ENCODE assay signal across 18 cellular contexts in genomic region chr3:64105816-64106215, GRCh38.
DNase-seq lines count a peak whose midpoint lies in the region; ATAC-seq and TF ChIP-seq lines count a peak whose summit lies in the region.
"Had no signal": no experiment of that assay in that cellular context is flagged by ENCODE, and none has a peak within 500 bp of the region (broad histone marks: within the 10 kb centered on the region; RNA-seq: fewer than 3 reads in every experiment).

No MANE protein-coding gene starts in this region.

- H3K4me1 ChIP-seq in mammary epithelial cell (ENCODE audit: insufficient read depth, low read length) (peaks cover 41% of the 10 kb centered on the region), breast epithelium (no peaks in the 10 kb centered on the region), foreskin keratinocyte (peaks cover 25% of the 10 kb centered on the region)
- H3K4me1 ChIP-seq: BLaER1 had no signal

- H3K36me3 ChIP-seq in mammary epithelial cell (ENCODE audit: insufficient read depth, low read length) (no peaks in the 10 kb centered on the region), breast epithelium (no peaks in the 10 kb centered on the region)
- H3K36me3 ChIP-seq: BLaER1, HAP-1 had no signal

- H2AFZ ChIP-seq in mammary epithelial cell (ENCODE audit: low read depth, low read length): no peak overlapping the region

- intact Hi-C loops in mammary epithelial cell (cut with micrococcal nuclease) (no loop called here), breast epithelium (cut with DNase I; ENCODE audit: low total_unique reads) (no loop called here)

- no peaks in the 10 kb centered on the region for H3K9me3 ChIP-seq in mammary epithelial cell (replicated peaks; ENCODE audit: insufficient read depth, low read length)
- no peaks in the 10 kb centered on the region for H3K9me3 ChIP-seq in breast epithelium
- H3K9me3 ChIP-seq: BLaER1, HAP-1 had no signal

- H3K36me3 Mint-ChIP-seq in stimulated activated memory B cell treated with anti-CD40 and anti-IgM and Interleukin-4, amounts not matched to agents 10 μg/mL and 1 μg/mL and 100 μg/mL, for 72 hours: no peaks in the 10 kb centered on the region
- H3K36me3 Mint-ChIP-seq: CD8-positive, alpha-beta memory T cell had no signal

- dilution Hi-C loops in mammary epithelial cell (cut with HindIII; ENCODE audit: low sequenced_read_pairs): no loop called here

- no peak overlapping the region for H3K4me3 Mint-ChIP-seq in stimulated activated memory B cell treated with anti-CD40 and anti-IgM and Interleukin-4, amounts not matched to agents 10 μg/mL and 1 μg/mL and 100 μg/mL, for 72 hours
- H3K4me3 Mint-ChIP-seq: CD8-positive, alpha-beta memory T cell had no signal

- peak; percentile 67 for DNase-seq in mammary epithelial cell
- DNase-seq in breast epithelium (ENCODE audit: low spot score in 2 of 2): no peak
- DNase-seq in RPMI7951 (ENCODE audit: low read depth): peak; percentile 9
- peak; percentile 50 to 67 for DNase-seq in foreskin keratinocyte
- no peak for DNase-seq in caudate nucleus (lab: John Stamatoyannopoulos, UW)
- DNase-seq in NCI-H187 (lab: John Stamatoyannopoulos, UW): no peak
- DNase-seq: CD8-positive, alpha-beta memory T cell; Karpas-422; MM.1S; NCI-H1105; NCI-H1930; NCI-H2171 had no signal

- no peak overlapping the region for H3K4me3 ChIP-seq in mammary epithelial cell (replicated peaks in 1 of 3; ENCODE audit: insufficient read depth in 1 of 3, low read depth in 2 of 3, low read length in 3 of 3)
- no peak overlapping the region for H3K4me3 ChIP-seq in breast epithelium
- H3K4me3 ChIP-seq: BLaER1, HAP-1 had no signal

- peak overlapping the region; percentile 27 for H3K27ac Mint-ChIP-seq in stimulated activated memory B cell treated with anti-CD40 and anti-IgM and Interleukin-4, amounts not matched to agents 10 μg/mL and 1 μg/mL and 100 μg/mL, for 72 hours
- H3K27ac Mint-ChIP-seq: CD8-positive, alpha-beta memory T cell had no signal

- CTCF ChIA-PET in mammary epithelial cell (lab: Charles Lee; ENCODE audit: low non-redundant PET): no interaction called here

- peaks cover 9% of the 10 kb centered on the region for H3K27me3 Mint-ChIP-seq in stimulated activated memory B cell treated with anti-CD40 and anti-IgM and Interleukin-4, amounts not matched to agents 10 μg/mL and 1 μg/mL and 100 μg/mL, for 72 hours

- TF ChIP-seq POLR2A in breast epithelium (IDR thresholded peaks at IDR 0.05): no peak

- peak overlapping the region; percentile 16 for H3K4me2 ChIP-seq in mammary epithelial cell (ENCODE audit: insufficient read depth, low read depth, low read length)
- H3K4me2 ChIP-seq: BLaER1 had no signal

- H3K27me3 ChIP-seq in mammary epithelial cell (ENCODE audit: insufficient read depth, low read length): no peaks in the 10 kb centered on the region
- H3K27me3 ChIP-seq in breast epithelium: no peaks in the 10 kb centered on the region
- H3K27me3 ChIP-seq in foreskin keratinocyte: no peaks in the 10 kb centered on the region
- H3K27me3 ChIP-seq: BLaER1 had no signal

- H3K9ac ChIP-seq in mammary epithelial cell (ENCODE audit: insufficient read depth, low read length): no peak overlapping the region
- H3K9ac ChIP-seq: BLaER1 had no signal

- in situ Hi-C loops in mammary epithelial cell (cut with MboI; ENCODE audit: low sequenced_read_pairs in 2 of 2): no loop called here

- TF ChIP-seq CTCF in mammary epithelial cell (conservative IDR thresholded peaks at IDR 0.05 in 1 of 2, IDR thresholded peaks at IDR 0.05 in 1 of 2; ENCODE audit: extremely low read depth in 1 of 2, insufficient read depth in 1 of 2, low read depth in 1 of 2, low read length in 2 of 2) (no peak), breast epithelium (IDR thresholded peaks at IDR 0.05) (no peak), foreskin keratinocyte (conservative IDR thresholded peaks at IDR 0.05) (no peak)

- no peaks in the 10 kb centered on the region for H3K9me3 Mint-ChIP-seq in stimulated activated memory B cell treated with anti-CD40 and anti-IgM and Interleukin-4, amounts not matched to agents 10 μg/mL and 1 μg/mL and 100 μg/mL, for 72 hours
- H3K9me3 Mint-ChIP-seq: CD8-positive, alpha-beta memory T cell had no signal

- BruUV-seq in mammary epithelial cell (replicated peaks; lab: Mats Ljungman, UMichigan): no TSS peak

- no peaks in the 10 kb centered on the region for H4K20me1 ChIP-seq in mammary epithelial cell (ENCODE audit: insufficient read depth, low read length)
- H4K20me1 ChIP-seq: BLaER1 had no signal

- peak; percentile 47 for ATAC-seq in foreskin keratinocyte
- ATAC-seq in stimulated activated memory B cell treated with anti-CD40 and anti-IgM and Interleukin-4, amounts not matched to agents 10 μg/mL and 1 μg/mL and 100 μg/mL, for 72 hours: no peak
- ATAC-seq in HG03196 (IDR thresholded peaks at IDR 0.05; ENCODE audit: unreplicated experiment): no peak
- ATAC-seq: HepG2 had no signal

- peaks cover 31% of the 10 kb centered on the region for H3K4me1 Mint-ChIP-seq in stimulated activated memory B cell treated with anti-CD40 and anti-IgM and Interleukin-4, amounts not matched to agents 10 μg/mL and 1 μg/mL and 100 μg/mL, for 72 hours
- H3K4me1 Mint-ChIP-seq: CD8-positive, alpha-beta memory T cell had no signal

- no peaks in the 10 kb centered on the region for H3K79me2 ChIP-seq in mammary epithelial cell (ENCODE audit: insufficient read depth, low read length)

- peak overlapping the region; percentile 55 for H3K27ac ChIP-seq in mammary epithelial cell (ENCODE audit: insufficient read depth, low read depth, low read length)
- no peak overlapping the region for H3K27ac ChIP-seq in breast epithelium
- no peak overlapping the region for H3K27ac ChIP-seq in foreskin keratinocyte
- H3K27ac ChIP-seq in caudate nucleus (ENCODE audit: low read depth, low read length): no peak overlapping the region
- H3K27ac ChIP-seq: 22Rv1, BLaER1 had no signal

Comparison
In these comparisons a context has a peak if more than half of its experiments do, and no peak if none do; other contexts are left out.
1. DNase-seq: peak in mammary epithelial cell (single experiment), RPMI7951 (single experiment) and foreskin keratinocyte (2 of 2); none in breast epithelium (0 of 2), caudate nucleus (0 of 61) and NCI-H187 (0 of 2).